ENCODE assay signal across 12 cellular contexts in the genomic region with DNA sequence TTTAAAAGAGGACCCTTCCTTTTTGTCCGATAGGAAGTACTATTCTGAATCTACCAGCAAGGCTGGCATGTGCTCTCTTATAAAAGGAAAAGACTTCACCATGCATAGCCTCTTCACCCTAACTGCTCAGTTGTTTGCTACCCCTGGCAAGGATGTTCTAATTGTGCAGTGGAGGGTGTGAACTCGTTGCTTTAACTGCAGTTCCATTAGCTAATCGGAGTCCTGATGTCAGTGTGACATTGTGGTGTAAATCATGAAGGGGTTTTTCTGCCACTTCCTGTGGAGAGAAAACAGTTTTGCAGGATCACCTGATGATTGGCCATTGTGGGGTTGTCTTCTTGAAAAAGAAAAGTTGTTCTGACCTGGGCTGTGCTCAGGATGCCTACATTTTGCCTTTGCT.
DNase-seq lines count a peak whose midpoint lies in the region; ATAC-seq, FAIRE-seq and TF ChIP-seq lines count a peak whose summit lies in the region.
"Had no signal": no experiment of that assay in that cellular context is flagged by ENCODE, and none has a peak within 500 bp of the region (broad histone marks: within the 10 kb centered on the region; RNA-seq: fewer than 3 reads in every experiment).

No MANE protein-coding gene starts in this region.

- H3K36me3 ChIP-seq in K562 (ENCODE audit: control insufficient read depth, insufficient read depth, low read length) = no peaks in the 10 kb centered on the region
- H3K36me3 ChIP-seq: adrenal gland had no signal

- H3K27ac ChIP-seq in A549 (peak overlapping the region; percentile 46 to 65), K562 (ENCODE audit: extremely low read depth, low read depth, low read length) (no peak overlapping the region)
- H3K27ac ChIP-seq: adrenal gland, HL-60 had no signal

- CTCF ChIA-PET in A549 (lab: Yijun Ruan, JAX) = interaction anchor here (0.9 to 1.7 kb wide), 3 partner anchors 10 to 101 kb away, joined by 3 to 6 read pairs (median 4); no protein-coding TSS in a partner anchor
- CTCF ChIA-PET in K562 (lab: Yijun Ruan, JAX; ENCODE audit: low intra/inter-chr PET ratio) = interaction anchor here (0.7 kb wide), 1 partner anchor 445 kb away, joined by 3 read pairs; no protein-coding TSS in a partner anchor

- no peak overlapping the region for H3K4me3 ChIP-seq in A549
- no peak overlapping the region for H3K4me3 ChIP-seq in K562
- H3K4me3 ChIP-seq in lower leg skin (ENCODE audit: low read depth, poor library complexity, severe bottlenecking) = no peak overlapping the region
- H3K4me3 ChIP-seq in foreskin fibroblast (ENCODE audit: low read depth in 1 of 2, low read length in 2 of 2) = no peak overlapping the region
- H3K4me3 ChIP-seq: adrenal gland had no signal

- no peak overlapping the region for H3K9ac ChIP-seq in K562 (ENCODE audit: insufficient read depth in 1 of 2, low read depth in 2 of 2, low read length in 2 of 2)

- no peak for TF ChIP-seq CTCF in A549 (IDR thresholded peaks at IDR 0.05)
- no peak for TF ChIP-seq CTCF in K562 (IDR thresholded peaks at IDR 0.05 in 2 of 3, conservative IDR thresholded peaks at IDR 0.05 in 1 of 3; ENCODE audit: insufficient read depth in 2 of 3, low read depth in 1 of 3, low read length in 3 of 3)
- no peak for TF ChIP-seq CTCF in lower leg skin (IDR thresholded peaks at IDR 0.05)
- TF ChIP-seq CTCF in foreskin fibroblast (IDR thresholded peaks at IDR 0.05; ENCODE audit: low read depth, low read length) = no peak

- intact Hi-C loops in K562 (cut with micrococcal nuclease) (no loop called here), lower leg skin (cut with DNase I; ENCODE audit: low total_unique reads) (no loop called here), head of caudate nucleus (cut with DNase I) (no loop called here)

- H3K9me3 ChIP-seq in A549 = no peaks in the 10 kb centered on the region
- no peaks in the 10 kb centered on the region for H3K9me3 ChIP-seq in K562 (replicated peaks; ENCODE audit: control insufficient read depth, insufficient read depth, low read depth, low read length)
- H3K9me3 ChIP-seq: adrenal gland had no signal

- peaks cover 0 to 8% of the 10 kb centered on the region in 2 experiments; a peak in 3 of 5 replicates for H3K27me3 ChIP-seq in K562 (ENCODE audit: control insufficient read depth in 2 of 2, insufficient read depth in 2 of 2, low read length in 2 of 2)
- H3K27me3 ChIP-seq: adrenal gland had no signal

- no peaks in the 10 kb centered on the region for H3K79me2 ChIP-seq in K562 (ENCODE audit: control insufficient read depth, insufficient read depth, low read length)

- no TSS peak for BruUV-seq in K562 (replicated peaks; lab: Mats Ljungman, UMichigan)

- peak overlapping the region; percentile 75 for H3K4me2 ChIP-seq in A549
- no peak overlapping the region for H3K4me2 ChIP-seq in K562 (ENCODE audit: insufficient read depth, low read length)

- WGBS in A549 (ENCODE audit: missing lambda C conversion rate) = 80% methylated on average over 3 of the region's 3 CpGs
- 2% methylated on average over 3 of the region's 3 CpGs for WGBS in K562 (ENCODE audit: insufficient coverage, low coverage, missing lambda C conversion rate)
- 15 to 28% methylated on average over 3 of the region's 3 CpGs for WGBS in lower leg skin, 2 donors

- POLR2A ChIA-PET in A549 (lab: Yijun Ruan, JAX) (no interaction called here), K562 (lab: Yijun Ruan, JAX) (no interaction called here)

- DNase-seq in A549 (ENCODE audit: low read depth in 1 of 2, low spot score in 1 of 2) (no peak), K562 (ENCODE audit: extremely low read depth in 1 of 4, low spot score in 3 of 4) (no peak), lower leg skin (ENCODE audit: low spot score in 2 of 2) (no peak), hypothalamus (lab: John Stamatoyannopoulos, UW) (no peak), head of caudate nucleus (no peak), foreskin fibroblast (no peak)
- DNase-seq: adrenal gland, NCI-H2171, right cardiac atrium had no signal

- FAIRE-seq in A549 (lab: Jason Lieb, UNC) (no peak), K562 (lab: Jason Lieb, UNC) (no peak)

- no peak overlapping the region for H2AFZ ChIP-seq in K562 (ENCODE audit: low read depth, low read length)

- ATAC-seq in A549 (no peak), GM18505 (IDR thresholded peaks at IDR 0.05; ENCODE audit: unreplicated experiment) (peak; percentile 65), HG03442 (IDR thresholded peaks at IDR 0.05; ENCODE audit: unreplicated experiment) (peak; percentile 58), K562 (no peak)
- ATAC-seq: right cardiac atrium had no signal

- in situ Hi-C loops in K562 (cut with MboI) = no loop called here

- TF ChIP-seq RAD21 in A549 (conservative IDR thresholded peaks at IDR 0.05 in 1 of 2, IDR thresholded peaks at IDR 0.05 in 1 of 2) = no peak
- TF ChIP-seq RAD21 in K562 (CRISPR knock-in tag; conservative IDR thresholded peaks at IDR 0.05 in 1 of 2, IDR thresholded peaks at IDR 0.05 in 1 of 2) = no peak

- TF ChIP-seq EP300 in A549 (IDR thresholded peaks at IDR 0.05) = no peak
- no peak for TF ChIP-seq EP300 in K562 (IDR thresholded peaks at IDR 0.05; ENCODE audit: low read length)

- H3K9me1 ChIP-seq in K562 (ENCODE audit: control insufficient read depth, insufficient read depth, low read length) = no peaks in the 10 kb centered on the region

- no peaks in the 10 kb centered on the region for H4K20me1 ChIP-seq in K562 (replicated peaks; ENCODE audit: control insufficient read depth, insufficient read depth, low read length)

- H3K4me1 ChIP-seq in A549 (peaks cover 52% of the 10 kb centered on the region), K562 (replicated peaks in 1 of 2; ENCODE audit: control insufficient read depth in 2 of 2, insufficient read depth in 2 of 2, low read length in 2 of 2) (no peaks in the 10 kb centered on the region)

- TF ChIP-seq POLR2A in A549 (IDR thresholded peaks at IDR 0.05; ENCODE audit: low read length) (no peak), GM18505 (IDR thresholded peaks at IDR 0.05; ENCODE audit: borderline replicate concordance, extremely low read depth, insufficient read depth, insufficient read length) (no peak), K562 (conservative IDR thresholded peaks at IDR 0.05) (no peak), lower leg skin (IDR thresholded peaks at IDR 0.05) (no peak)

TF ChIP-seq in A549, 52 proteins besides CTCF, POLR2A, EP300 and RAD21:
- TF ChIP-seq SMC3 (IDR thresholded peaks at IDR 0.05) (no peak), TFCP2L1 (CRISPR knock-in tag; IDR thresholded peaks at IDR 0.05) (no peak), POLR2AphosphoS2 (conservative IDR thresholded peaks at IDR 0.05; ENCODE audit: low read length) (no peak)
TF ChIP-seq in A549: peak in this region for 0.

TF ChIP-seq in K562, 482 proteins besides CTCF, POLR2A, EP300 and RAD21:
- peak; percentile 18 for TF ChIP-seq MEIS2 (IDR thresholded peaks at IDR 0.05; ENCODE audit: partially characterized antibody)
- TF ChIP-seq, protein P1, sequence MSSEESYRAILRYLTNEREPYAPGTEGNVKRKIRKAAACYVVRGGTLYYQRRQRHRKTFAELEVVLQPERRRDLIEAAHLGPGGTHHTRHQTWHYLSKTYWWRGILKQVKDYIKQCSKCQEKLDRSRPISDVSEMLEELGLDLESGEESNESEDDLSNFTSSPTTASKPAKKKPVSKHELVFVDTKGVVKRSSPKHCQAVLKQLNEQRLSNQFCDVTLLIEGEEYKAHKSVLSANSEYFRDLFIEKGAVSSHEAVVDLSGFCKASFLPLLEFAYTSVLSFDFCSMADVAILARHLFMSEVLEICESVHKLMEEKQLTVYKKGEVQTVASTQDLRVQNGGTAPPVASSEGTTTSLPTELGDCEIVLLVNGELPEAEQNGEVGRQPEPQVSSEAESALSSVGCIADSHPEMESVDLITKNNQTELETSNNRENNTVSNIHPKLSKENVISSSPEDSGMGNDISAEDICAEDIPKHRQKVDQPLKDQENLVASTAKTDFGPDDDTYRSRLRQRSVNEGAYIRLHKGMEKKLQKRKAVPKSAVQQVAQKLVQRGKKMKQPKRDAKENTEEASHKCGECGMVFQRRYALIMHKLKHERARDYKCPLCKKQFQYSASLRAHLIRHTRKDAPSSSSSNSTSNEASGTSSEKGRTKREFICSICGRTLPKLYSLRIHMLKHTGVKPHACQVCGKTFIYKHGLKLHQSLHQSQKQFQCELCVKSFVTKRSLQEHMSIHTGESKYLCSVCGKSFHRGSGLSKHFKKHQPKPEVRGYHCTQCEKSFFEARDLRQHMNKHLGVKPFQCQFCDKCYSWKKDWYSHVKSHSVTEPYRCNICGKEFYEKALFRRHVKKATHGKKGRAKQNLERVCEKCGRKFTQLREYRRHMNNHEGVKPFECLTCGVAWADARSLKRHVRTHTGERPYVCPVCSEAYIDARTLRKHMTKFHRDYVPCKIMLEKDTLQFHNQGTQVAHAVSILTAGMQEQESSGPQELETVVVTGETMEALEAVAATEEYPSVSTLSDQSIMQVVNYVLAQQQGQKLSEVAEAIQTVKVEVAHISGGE (CRISPR knock-in tag; IDR thresholded peaks at IDR 0.05) = no peak

Comparison
In these comparisons a context has a peak if more than half of its experiments do, and no peak if none do; other contexts are left out.
1. ATAC-seq: peak in GM18505 (single experiment) and HG03442 (single experiment); none in A549 (0 of 2) and K562 (single experiment).